1 cellular context compared by ENCODE assay signal in genomic region chr19:2462635-2463421, GRCh38.
TF ChIP-seq lines count a peak whose summit lies in the region.

No MANE protein-coding gene starts in this region.

TF ChIP-seq in HepG2, 621 proteins besides CTCF, POLR2A, EP300 and RAD21 (continued from another document and continues in another):
- TF ChIP-seq NFIB (CRISPR knock-in tag; IDR thresholded peaks at IDR 0.05; ENCODE audit: borderline replicate concordance), result no peak
- 0 out of 2 replicates have a peak, but pooled peaks have one; percentile 1 for TF ChIP-seq ZNF138 (CRISPR knock-in tag; IDR thresholded peaks at IDR 0.05; ENCODE audit: low read depth)
- peak; percentile 73; the same call in 1 of the 2 replicates for TF ChIP-seq FOXC1 (CRISPR knock-in tag; IDR thresholded peaks at IDR 0.05; ENCODE audit: borderline replicate concordance)
- TF ChIP-seq ZNF280D (CRISPR knock-in tag; IDR thresholded peaks at IDR 0.05), result peak; percentile 76
- no peak for TF ChIP-seq KLF9 (CRISPR knock-in tag; IDR thresholded peaks at IDR 0.05; ENCODE audit: low read depth)
- TF ChIP-seq NCOA2 (CRISPR knock-in tag; IDR thresholded peaks at IDR 0.05), result peak; percentile 76
- TF ChIP-seq MAF1 (CRISPR knock-in tag; IDR thresholded peaks at IDR 0.05; ENCODE audit: borderline replicate concordance), result no peak
- TF ChIP-seq ZMYM4 (CRISPR knock-in tag; IDR thresholded peaks at IDR 0.05), result peak; percentile 85; the same call in 1 of the 2 replicates
- TF ChIP-seq NR0B2 (CRISPR knock-in tag; IDR thresholded peaks at IDR 0.05), result peak; percentile 78; the same call in 1 of the 2 replicates
- peak; percentile 63; the same call in 1 of the 2 replicates for TF ChIP-seq KMT2A (CRISPR knock-in tag; IDR thresholded peaks at IDR 0.05)
- peak; percentile 75; the same call in 1 of the 2 replicates for TF ChIP-seq GTF2F1 (IDR thresholded peaks at IDR 0.05; ENCODE audit: low read length)
- TF ChIP-seq FOXJ3 (CRISPR knock-in tag; IDR thresholded peaks at IDR 0.05; ENCODE audit: borderline replicate concordance), result peak; percentile 74; the same call in 1 of the 2 replicates
- peak; percentile 53; the same call in 1 of the 2 replicates for TF ChIP-seq TBX3 (IDR thresholded peaks at IDR 0.05; ENCODE audit: borderline replicate concordance)
- no peak for TF ChIP-seq ZMAT3 (CRISPR knock-in tag; conservative IDR thresholded peaks at IDR 0.05)
- peak; percentile 88 for TF ChIP-seq ARNT2 (CRISPR knock-in tag; IDR thresholded peaks at IDR 0.05; ENCODE audit: low read depth)
- no peak for TF ChIP-seq SP2 (CRISPR knock-in tag; IDR thresholded peaks at IDR 0.05)
- TF ChIP-seq ZNF530 (CRISPR knock-in tag; IDR thresholded peaks at IDR 0.05; ENCODE audit: low read depth), result no peak
- TF ChIP-seq CBX2 (IDR thresholded peaks at IDR 0.05; ENCODE audit: low read depth, low read length), result no peak
- TF ChIP-seq CBX2 (CRISPR knock-in tag; IDR thresholded peaks at IDR 0.05; ENCODE audit: low read depth), result no peak
- peak; percentile 90 for TF ChIP-seq ZNF264 (CRISPR knock-in tag; IDR thresholded peaks at IDR 0.05)
- peak; percentile 100 for TF ChIP-seq TEAD3 (CRISPR knock-in tag; optimal IDR thresholded peaks at IDR 0.05; ENCODE audit: borderline replicate concordance)
- TF ChIP-seq POGK (CRISPR knock-in tag; conservative IDR thresholded peaks at IDR 0.05), result peak; percentile 91
- TF ChIP-seq HMGA1 (CRISPR knock-in tag; conservative IDR thresholded peaks at IDR 0.05), result no peak
- no peak for TF ChIP-seq ZNF644 (CRISPR knock-in tag; IDR thresholded peaks at IDR 0.05; ENCODE audit: low read depth)
- no peak for TF ChIP-seq SRSF4 (IDR thresholded peaks at IDR 0.05; ENCODE audit: low read depth, low read length, poor library complexity, severe bottlenecking)
- TF ChIP-seq SMAD3 (CRISPR knock-in tag; IDR thresholded peaks at IDR 0.05), result peak; percentile 94
- TF ChIP-seq MIER3 (CRISPR knock-in tag; IDR thresholded peaks at IDR 0.05; ENCODE audit: borderline replicate concordance), result peak; percentile 71; the same call in 1 of the 2 replicates
- peak; percentile 63; the same call in 1 of the 2 replicates for TF ChIP-seq SIX1 (CRISPR knock-in tag; IDR thresholded peaks at IDR 0.05; ENCODE audit: borderline replicate concordance)
- TF ChIP-seq MATR3 (CRISPR knock-in tag; IDR thresholded peaks at IDR 0.05), result no peak
- peak; percentile 74; the same call in 1 of the 2 replicates for TF ChIP-seq ZNF414 (CRISPR knock-in tag; IDR thresholded peaks at IDR 0.05)
- peak; percentile 94 for TF ChIP-seq FOXM1 (CRISPR knock-in tag; IDR thresholded peaks at IDR 0.05)
- TF ChIP-seq ZNF17 (CRISPR knock-in tag; IDR thresholded peaks at IDR 0.05), result no peak
- no peak for TF ChIP-seq NFE2 (CRISPR knock-in tag; IDR thresholded peaks at IDR 0.05)
- TF ChIP-seq ZBTB8A (CRISPR knock-in tag; IDR thresholded peaks at IDR 0.05; ENCODE audit: borderline replicate concordance, low read depth), result no peak
- TF ChIP-seq ZNF776 (CRISPR knock-in tag; IDR thresholded peaks at IDR 0.05), result peak; percentile 83
- TF ChIP-seq CBX1 (IDR thresholded peaks at IDR 0.05; ENCODE audit: low read depth), result no peak
- TF ChIP-seq ZFY (CRISPR knock-in tag; IDR thresholded peaks at IDR 0.05), result peak; percentile 29; the same call in 1 of the 2 replicates
- peak; percentile 54; the same call in 1 of the 2 replicates for TF ChIP-seq NCOA1 (CRISPR knock-in tag; IDR thresholded peaks at IDR 0.05)
- TF ChIP-seq JUND (CRISPR knock-in tag; IDR thresholded peaks at IDR 0.05), result no peak
- peak; percentile 96 for TF ChIP-seq ZNF615 (CRISPR knock-in tag; IDR thresholded peaks at IDR 0.05; ENCODE audit: borderline replicate concordance)
- peak; percentile 56; the same call in 1 of the 2 replicates for TF ChIP-seq ERF (CRISPR knock-in tag; IDR thresholded peaks at IDR 0.05)
- TF ChIP-seq ZGPAT (CRISPR knock-in tag; IDR thresholded peaks at IDR 0.05), result peak; percentile 92
- no peak for TF ChIP-seq GABPA (IDR thresholded peaks at IDR 0.05; ENCODE audit: low read depth, low read length)
- TF ChIP-seq GABPA (CRISPR knock-in tag; IDR thresholded peaks at IDR 0.05; ENCODE audit: low read depth), result peak; percentile 73
- TF ChIP-seq HMGXB4 (CRISPR knock-in tag; IDR thresholded peaks at IDR 0.05; ENCODE audit: borderline replicate concordance in 1 of 2, low read depth in 1 of 2), result peak; percentile 30 to 62; a peak in 3 of 4 replicates
- TF ChIP-seq RORA (CRISPR knock-in tag; IDR thresholded peaks at IDR 0.05), result peak; percentile 89; the same call in 1 of the 2 replicates
- TF ChIP-seq ZNF235 (CRISPR knock-in tag; IDR thresholded peaks at IDR 0.05; ENCODE audit: borderline replicate concordance), result peak; percentile 68; the same call in 1 of the 2 replicates
- TF ChIP-seq BCL6 (CRISPR knock-in tag; IDR thresholded peaks at IDR 0.05), result peak; percentile 55
- TF ChIP-seq ZFYVE20 (CRISPR knock-in tag; IDR thresholded peaks at IDR 0.05; ENCODE audit: borderline replicate concordance, low read depth), result no peak
- no peak for TF ChIP-seq SP5 (CRISPR knock-in tag; IDR thresholded peaks at IDR 0.05; ENCODE audit: borderline replicate concordance, low read depth)
- TF ChIP-seq ZKSCAN5 (CRISPR knock-in tag; IDR thresholded peaks at IDR 0.05), result no peak
- TF ChIP-seq RCOR2 (CRISPR knock-in tag; IDR thresholded peaks at IDR 0.05), result peak; percentile 87
- no peak; the same call in 1 of the 2 replicates for TF ChIP-seq SAFB2 (CRISPR knock-in tag; IDR thresholded peaks at IDR 0.05; ENCODE audit: borderline replicate concordance, low read depth)
- TF ChIP-seq ZNF761 (CRISPR knock-in tag; conservative IDR thresholded peaks at IDR 0.05), result peak; percentile 91
- TF ChIP-seq MTF2 (CRISPR knock-in tag; IDR thresholded peaks at IDR 0.05; ENCODE audit: borderline replicate concordance), result no peak
- TF ChIP-seq ZNF382 (CRISPR knock-in tag; IDR thresholded peaks at IDR 0.05; ENCODE audit: borderline replicate concordance), result no peak
- TF ChIP-seq ZNF224 (CRISPR knock-in tag; IDR thresholded peaks at IDR 0.05), result no peak
- no peak for TF ChIP-seq PBX2 (CRISPR knock-in tag; IDR thresholded peaks at IDR 0.05)
- TF ChIP-seq NFE2L2 (IDR thresholded peaks at IDR 0.05; ENCODE audit: low read length), result no peak
- 0 out of 2 replicates have a peak, but pooled peaks have one; percentile 37 for TF ChIP-seq ZNF589 (CRISPR knock-in tag; conservative IDR thresholded peaks at IDR 0.05)
- TF ChIP-seq FUBP1 (CRISPR knock-in tag; IDR thresholded peaks at IDR 0.05; ENCODE audit: borderline replicate concordance), result no peak
- TF ChIP-seq GATAD2A (CRISPR knock-in tag; IDR thresholded peaks at IDR 0.05), result peak; percentile 81
- peak; percentile 74; the same call in 1 of the 2 replicates for TF ChIP-seq NFKB2 (CRISPR knock-in tag; IDR thresholded peaks at IDR 0.05; ENCODE audit: borderline replicate concordance)
- TF ChIP-seq POLR2AphosphoS5 (IDR thresholded peaks at IDR 0.05; ENCODE audit: low read depth, low read length), result no peak
- TF ChIP-seq CHCHD3 (CRISPR knock-in tag; IDR thresholded peaks at IDR 0.05), result no peak
